ENCODE assay signal across 33 cellular contexts in genomic region chr1:55386456-55386855, GRCh38.
"Had no signal": no experiment of that assay in that cellular context is flagged by ENCODE, and none has a peak within 500 bp of the region (broad histone marks: within the 10 kb centered on the region; RNA-seq: fewer than 3 reads in every experiment).

No MANE protein-coding gene starts in this region.

- ATAC-seq: activated CD8-positive, alpha-beta T cell treated with anti-CD3 and anti-CD28 coated beads, Interleukin-2, amount 10 ng/mL, durations not matched to agents 7 days and 5 days; Right ventricle myocardium inferior; SK-N-SH treated with all-trans-retinoic acid at 6 μM for 48 hours; T-cell had no signal

- H3K36me3 Mint-ChIP-seq: activated naive CD4-positive, alpha-beta T cell treated with anti-CD3 and anti-CD28 coated beads, Interleukin-2, amount 50 U/mL, for 72 hours; brain; T-cell had no signal

- H3K36me3 ChIP-seq: Peyer's patch, WERI-Rb-1 had no signal

- H3K4me3 Mint-ChIP-seq: activated CD8-positive, alpha-beta T cell treated with anti-CD3 and anti-CD28 coated beads, Interleukin-2, amount 10 ng/mL, durations not matched to agents 7 days and 5 days; activated naive CD4-positive, alpha-beta T cell treated with anti-CD3 and anti-CD28 coated beads for 36 hours; activated T-cell treated with anti-CD3 and anti-CD28 coated beads, Interleukin-2, amount 50 U/mL, for 24 hours; activated T-helper 1 cell treated with anti-CD3 and anti-CD28 coated beads, Interleukin-12 subunit alpha, Interleukin-12 subunit beta, Interleukin-2, Interleukin-4 antibody, amounts not matched to agents 30 ng/mL and 10 ng/mL and 1 ng/mL, durations not matched to agents 14 hours and 24 hours and 36 hours; brain; T-cell had no signal

- FAIRE-seq: bronchial epithelial cell had no signal

- H3K4me1 ChIP-seq: Peyer's patch had no signal

- H3K27me3 ChIP-seq: Peyer's patch had no signal

- H3K9me3 Mint-ChIP-seq: activated T-helper 1 cell treated with anti-CD3 and anti-CD28 coated beads, Interleukin-12 subunit alpha, Interleukin-12 subunit beta, Interleukin-2, Interleukin-4 antibody, amounts not matched to agents 30 ng/mL and 10 ng/mL and 1 ng/mL, durations not matched to agents 14 hours and 24 hours and 36 hours had no signal

- H3K4me3 ChIP-seq: Peyer's patch had no signal

- H3K27ac ChIP-seq: Peyer's patch, RWPE1, WERI-Rb-1 had no signal

- H3K27ac Mint-ChIP-seq: activated CD8-positive, alpha-beta T cell treated with anti-CD3 and anti-CD28 coated beads, Interleukin-2, amount 10 ng/mL, durations not matched to agents 7 days and 5 days; activated naive CD4-positive, alpha-beta T cell treated with anti-CD3 and anti-CD28 coated beads for 36 hours; activated naive CD4-positive, alpha-beta T cell treated with anti-CD3 and anti-CD28 coated beads, Interleukin-2, amount 50 U/mL, for 72 hours; activated T-cell treated with anti-CD3 and anti-CD28 coated beads, Interleukin-2, amount 50 U/mL, for 24 hours; activated T-helper 1 cell treated with anti-CD3 and anti-CD28 coated beads, Interleukin-12 subunit alpha, Interleukin-12 subunit beta, Interleukin-2, Interleukin-4 antibody, amounts not matched to agents 30 ng/mL and 10 ng/mL and 1 ng/mL, durations not matched to agents 14 hours and 24 hours and 36 hours; T-cell had no signal

- H3K9me3 ChIP-seq: Peyer's patch had no signal

- DNase-seq: activated CD4-positive, alpha-beta T cell treated with anti-CD3 and anti-CD28 coated beads for 1 hour; activated CD4-positive, alpha-beta T cell treated with anti-CD3 and anti-CD28 coated beads for 48 hours; activated CD4-positive, alpha-beta T cell treated with anti-CD3 and anti-CD28 coated beads, Interleukin-2, amount 50 U/mL, for 4 hours; activated CD4-positive, CD25-positive, alpha-beta regulatory T cell; activated CD8-positive, alpha-beta T cell treated with anti-CD3 and anti-CD28 coated beads, Interleukin-2, amount 10 ng/mL, durations not matched to agents 7 days and 5 days; activated gamma-delta T cell treated with Interleukin-2 at 50 U/mL for 16 hours; activated naive CD4-positive, alpha-beta T cell treated with anti-CD3 and anti-CD28 coated beads for 36 hours; activated T-cell treated with anti-CD3 and anti-CD28 coated beads, Interleukin-2, amount 50 U/mL, for 24 hours; anterior cingulate cortex; caudate nucleus; Kasumi-1; KG1; MM.1S; MV-4-11; NCI-H1092; NCI-H1436 treated with DMSO at 0.1 percent for 48 hours; NCI-H1694 treated with DMSO at 0.1 percent for 48 hours; NCI-H2029; NCI-H345; NCI-H524 treated with DMSO at 0.1 percent for 48 hours; Peyer's patch; SIG-M5; T-cell; T-helper 2 cell; T-helper 9 cell; WERI-Rb-1 had no signal
